12 cellular contexts compared by ENCODE assay signal in the genomic region with DNA sequence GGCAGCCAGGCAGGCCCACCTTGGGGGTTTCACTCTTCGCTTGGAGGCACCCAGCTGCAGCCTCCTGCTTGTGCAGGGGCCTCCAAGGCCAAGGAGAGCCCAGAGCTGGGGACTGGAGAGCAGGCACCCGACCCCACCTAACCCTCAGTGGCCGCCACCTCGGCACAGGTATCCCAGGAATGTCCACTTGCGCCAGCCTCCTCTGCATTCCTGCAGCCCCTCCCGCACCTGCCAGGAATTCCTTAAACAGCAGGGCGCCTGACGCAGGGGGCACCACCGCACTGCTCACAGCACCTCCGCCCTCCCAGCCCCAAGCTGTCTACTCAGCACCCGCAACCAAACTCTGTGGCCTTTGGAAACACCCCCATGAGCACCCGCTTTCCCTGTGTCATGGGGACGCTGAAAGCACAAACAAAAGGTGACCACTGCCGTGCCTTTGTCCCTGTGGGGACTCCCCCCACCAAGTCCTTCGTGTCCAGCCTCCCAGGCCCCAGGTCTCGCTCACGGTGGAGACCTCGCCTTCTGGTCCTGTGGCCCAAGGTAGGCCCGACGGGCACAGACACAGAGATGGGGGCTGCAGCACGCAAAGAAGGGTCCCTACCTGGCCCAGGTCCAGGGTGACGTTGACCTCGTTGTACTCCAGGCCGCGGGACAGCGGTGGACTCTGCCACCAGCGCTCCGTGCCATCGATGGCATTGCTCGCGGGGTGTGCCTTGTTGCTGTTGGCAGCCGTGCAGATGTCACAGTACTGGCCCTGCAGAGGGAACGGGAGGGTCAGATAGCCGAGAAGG. TPM values are rescaled to one million over a fixed set of nuclear protein-coding genes. Genes with fewer than 3 reads are reported as not detected.
A peak's percentile ranks its signal among the peaks of the same experiment; 100 is the strongest.
DNase-seq lines count a peak whose midpoint lies in the region; ATAC-seq and TF ChIP-seq lines count a peak whose summit lies in the region.
"Had no signal": no experiment of that assay in that cellular context is flagged by ENCODE, and none has a peak within 500 bp of the region (broad histone marks: within the 10 kb centered on the region; RNA-seq: fewer than 3 reads in every experiment).

No MANE protein-coding gene starts in this region.

- H3K4me1 Mint-ChIP-seq in nephron = peaks cover 26% of the 10 kb centered on the region

- H3K4me1 ChIP-seq in heart right ventricle = peaks cover 68 to 93% (median 91%) of the 10 kb centered on the region in 9 donors
- no peaks in the 10 kb centered on the region for H3K4me1 ChIP-seq in aorta (ENCODE audit: control insufficient read depth in 1 of 2, insufficient read depth in 2 of 2, low read length in 2 of 2)

- no peaks in the 10 kb centered on the region for H3K36me3 Mint-ChIP-seq in nephron (ENCODE audit: low read depth)

- DNase-seq in Right ventricle myocardium inferior (ENCODE audit: missing footprints) (peak; percentile 77), cardiac septum (ENCODE audit: low spot score) (no peak), heart right ventricle (peak; percentile 23 to 52), aorta (peak; percentile 60 to 80), NAMALWA (ENCODE audit: low spot score) (no peak), NCI-H526 treated with DMSO at 0.1 percent for 48 hours (lab: John Stamatoyannopoulos, UW) (no peak)
- DNase-seq: erythroblast; NCI-H1694 treated with DMSO at 0.1 percent for 48 hours; stimulated activated naive CD8-positive, alpha-beta T cell treated with anti-CD3 and anti-CD28 coated beads, Interleukin-15, Interleukin-2, amounts not matched to agents 100 U/mL and 50 U/mL, for 24 hours had no signal

- no peaks in the 10 kb centered on the region for H3K27me3 Mint-ChIP-seq in nephron (ENCODE audit: low read depth)
- H3K27me3 Mint-ChIP-seq: memory B cell had no signal

- H3K27me3 ChIP-seq in heart right ventricle (peaks cover 0 to 25% (median 0%) of the 10 kb centered on the region in 7 donors), aorta (ENCODE audit: control insufficient read depth in 1 of 2, insufficient read depth in 2 of 2, low read length in 1 of 2) (no peaks in the 10 kb centered on the region)

- H3K4me3 ChIP-seq in heart right ventricle (no peak overlapping the region), aorta (ENCODE audit: low read length in 2 of 2) (no peak overlapping the region)

- H3K9me3 ChIP-seq in heart right ventricle (no peaks in the 10 kb centered on the region), aorta (ENCODE audit: control insufficient read depth, low read length) (no peaks in the 10 kb centered on the region)

- intact Hi-C loops in Right ventricle myocardium inferior (cut with DNase I) (no loop called here), cardiac septum (cut with DNase I) (no loop called here), heart right ventricle (cut with DNase I) (no loop called here), aorta (cut with DNase I) (no loop called here)

- TF ChIP-seq CTCF in heart right ventricle (IDR thresholded peaks at IDR 0.05) = no peak
- TF ChIP-seq CTCF in nephron (IDR thresholded peaks at IDR 0.05; ENCODE audit: unreplicated experiment in 3 of 3) = no peak

- WGBS in heart right ventricle, 2 donors = 59 to 73% methylated on average over 34 of the region's 34 CpGs
- WGBS in aorta, 2 donors = 52 to 54% methylated on average over 34 of the region's 34 CpGs

- H3K36me3 ChIP-seq in heart right ventricle = peaks cover 0 to 9% (median 0%) of the 10 kb centered on the region in 9 donors
- peaks cover 0 to 1% of the 10 kb centered on the region in 2 donors for H3K36me3 ChIP-seq in aorta (ENCODE audit: control insufficient read depth in 1 of 2, insufficient read depth in 2 of 2, low read length in 1 of 2)

- H3K4me3 Mint-ChIP-seq in nephron = peak overlapping the region in 1 of 3 experiments; percentile 35
- H3K4me3 Mint-ChIP-seq: memory B cell had no signal

- ATAC-seq in Right ventricle myocardium inferior (no peak), heart right ventricle (no peak), aorta (ENCODE audit: low FRiP score) (no peak), HG03108 (IDR thresholded peaks at IDR 0.05; ENCODE audit: unreplicated experiment) (no peak)
- ATAC-seq: stimulated activated naive CD8-positive, alpha-beta T cell treated with anti-CD3 and anti-CD28 coated beads, Interleukin-15, Interleukin-2, amounts not matched to agents 100 U/mL and 50 U/mL, for 24 hours had no signal

- peak overlapping the region in 2 of 3 experiments; percentile 57 to 80 for H3K27ac Mint-ChIP-seq in nephron
- H3K27ac Mint-ChIP-seq: memory B cell had no signal

- H3K27ac ChIP-seq in heart right ventricle (peak overlapping the region; percentile 41 to 99 (median 94)), aorta (ENCODE audit: low read depth in 1 of 2, low read length in 2 of 2) (peak overlapping the region in 1 of 2 donors; percentile 14)

- no peaks in the 10 kb centered on the region for H3K9me3 Mint-ChIP-seq in nephron
- H3K9me3 Mint-ChIP-seq: memory B cell had no signal

RNA-seq across cellular contexts. Expression of a gene that starts 5.1 kb away (rescaled TPM):
- total RNA-seq in Right ventricle myocardium inferior (89.3 TPM), cardiac septum (101 TPM), heart right ventricle (100 to 1,000 TPM in 1 of 10 donors, 10 to 100 TPM in 9; 53.9 to 146 (median 67.2) TPM), aorta (100 to 1,000 TPM; 361 to 395 TPM)
- polyA plus RNA-seq in heart right ventricle (100 to 1,000 TPM; 103 to 358 TPM), aorta (100 to 1,000 TPM in 1 of 2 donors, 10 to 100 TPM in 1; 52.2 to 345 TPM)

RNA-seq across cellular contexts. Expression of a gene that starts 24.9 kb away (rescaled TPM):
- total RNA-seq in Right ventricle myocardium inferior (782 TPM), cardiac septum (466 TPM), heart right ventricle (100 to 1,000 TPM; 512 to 811 (median 576) TPM), aorta (1,000 to 10,000 TPM in 1 of 2 donors, 100 to 1,000 TPM in 1; 965 to 1,002 TPM)
- polyA plus RNA-seq in heart right ventricle (1,000 to 10,000 TPM; 1,609 to 4,111 TPM), aorta (1,000 to 10,000 TPM; 4,520 to 6,824 TPM)

RNA-seq across cellular contexts. Expression of a gene that starts 45.1 kb away (rescaled TPM):
- total RNA-seq in Right ventricle myocardium inferior = 18.1 TPM
- total RNA-seq in cardiac septum = 10.7 TPM
- total RNA-seq in heart right ventricle = 10 to 100 TPM in 2 of 10 donors, 1 to 10 TPM in 8; 5.6 to 11.9 (median 8.0) TPM
- polyA plus RNA-seq in heart right ventricle = 1 to 10 TPM; 2.9 to 6.9 TPM
- total RNA-seq in aorta = 1 to 10 TPM; 3.0 to 4.2 TPM
- 1 to 10 TPM; 1.8 to 2.1 TPM for polyA plus RNA-seq in aorta

RNA-seq across cellular contexts. Expression of a gene that starts 59.2 kb away (rescaled TPM):
- total RNA-seq in Right ventricle myocardium inferior (73.9 TPM), cardiac septum (79.9 TPM), heart right ventricle (10 to 100 TPM; 67.7 to 97.0 (median 73.2) TPM), aorta (10 to 100 TPM; 56.1 to 61.8 TPM)
- polyA plus RNA-seq in heart right ventricle (100 to 1,000 TPM in 1 of 2 donors, 10 to 100 TPM in 1; 81.9 to 192 TPM), aorta (10 to 100 TPM; 41.4 to 80.9 TPM)

Comparison
In these comparisons a context has a peak if more than half of its experiments do, and no peak if none do; other contexts are left out.
1. DNase-seq: peak in Right ventricle myocardium inferior (single experiment), heart right ventricle (2 of 2) and aorta (2 of 2); none in cardiac septum (single experiment), NAMALWA (single experiment) and NCI-H526 treated with DMSO at 0.1 percent for 48 hours (single experiment).